Comparison of ENCODE assay signal across 22 cellular contexts in genomic region chr1:158943059-158943458, GRCh38. TPM values are rescaled to one million over a fixed set of nuclear protein-coding genes. Genes with fewer than 3 reads are reported as not detected.
DNase-seq lines count a peak whose midpoint lies in the region; ATAC-seq and TF ChIP-seq lines count a peak whose summit lies in the region.
"Had no signal": no experiment of that assay in that cellular context is flagged by ENCODE, and none has a peak within 500 bp of the region (broad histone marks: within the 10 kb centered on the region; RNA-seq: fewer than 3 reads in every experiment).

No MANE protein-coding gene starts in this region.

- H3K27ac Mint-ChIP-seq in activated T-helper 17 cell treated with anti-CD3 and anti-CD28 coated beads, Interleukin-2, amount 50 U/mL, for 72 hours, result peak overlapping the region; percentile 24
- no peak overlapping the region for H3K27ac Mint-ChIP-seq in stimulated activated naive CD8-positive, alpha-beta T cell treated with anti-CD3 and anti-CD28 coated beads, Interleukin-15, amount 100 ng/mL, for 72 hours

- no peak overlapping the region for H3K4me3 ChIP-seq in fibroblast of mammary gland (ENCODE audit: control insufficient read depth, low read depth, low read length)
- H3K4me3 ChIP-seq: A549; BLaER1 treated with 17β-estradiol and CSF1 and Interleukin-3, amounts not matched to agents 10 nM and 100 nM; GM12878; PC-9 had no signal

- H3K4me3 Mint-ChIP-seq in activated T-helper 17 cell treated with anti-CD3 and anti-CD28 coated beads, Interleukin-2, amount 50 U/mL, for 72 hours, result no peak overlapping the region
- H3K4me3 Mint-ChIP-seq in stimulated activated naive CD8-positive, alpha-beta T cell treated with anti-CD3 and anti-CD28 coated beads, Interleukin-15, amount 100 ng/mL, for 72 hours, result no peak overlapping the region

- no peak for ATAC-seq in activated T-helper 17 cell treated with anti-CD3 and anti-CD28 coated beads, Interleukin-2, amount 50 U/mL, for 72 hours (replicated peaks)
- ATAC-seq in stimulated activated naive CD8-positive, alpha-beta T cell treated with anti-CD3 and anti-CD28 coated beads, Interleukin-15, amount 100 ng/mL, for 72 hours, result no peak
- no peak for ATAC-seq in GM19467 (IDR thresholded peaks at IDR 0.05; ENCODE audit: unreplicated experiment)
- ATAC-seq: A549, GM12878, Right ventricle myocardium inferior had no signal

- peaks cover 99% of the 10 kb centered on the region for H3K36me3 Mint-ChIP-seq in activated T-helper 17 cell treated with anti-CD3 and anti-CD28 coated beads, Interleukin-2, amount 50 U/mL, for 72 hours (ENCODE audit: low read depth)

- peaks cover 14% of the 10 kb centered on the region for H3K4me1 Mint-ChIP-seq in activated T-helper 17 cell treated with anti-CD3 and anti-CD28 coated beads, Interleukin-2, amount 50 U/mL, for 72 hours
- H3K4me1 Mint-ChIP-seq in stimulated activated naive CD8-positive, alpha-beta T cell treated with anti-CD3 and anti-CD28 coated beads, Interleukin-15, amount 100 ng/mL, for 72 hours, result no peaks in the 10 kb centered on the region

- no peak for TF ChIP-seq CTCF in fibroblast of mammary gland (conservative IDR thresholded peaks at IDR 0.05; ENCODE audit: control insufficient read depth, insufficient read depth, low read depth, low read length)

- DNase-seq in EH (ENCODE audit: low read depth) (peak; percentile 9), HT1080 (ENCODE audit: low read depth) (peak; percentile 10), fibroblast of mammary gland (ENCODE audit: low read depth) (peak; percentile 14), NCI-H2196 treated with DMSO at 0.1 percent for 48 hours (lab: John Stamatoyannopoulos, UW; ENCODE audit: unreplicated experiment) (no peak), NCI-H524 (lab: John Stamatoyannopoulos, UW) (no peak)
- no peak for DNase-seq in stimulated activated naive CD8-positive, alpha-beta T cell treated with anti-CD3 and anti-CD28 coated beads, Interleukin-15, amount 100 ng/mL, for 72 hours
- DNase-seq: CD8-positive, alpha-beta memory T cell; DMS79; GDM1; NCI-H1048; NCI-H146; NCI-H2081; NCI-H510A; NCI-H82; PC-9 had no signal

- H3K9me3 Mint-ChIP-seq in activated T-helper 17 cell treated with anti-CD3 and anti-CD28 coated beads, Interleukin-2, amount 50 U/mL, for 72 hours, result no peaks in the 10 kb centered on the region
- H3K9me3 Mint-ChIP-seq in stimulated activated naive CD8-positive, alpha-beta T cell treated with anti-CD3 and anti-CD28 coated beads, Interleukin-15, amount 100 ng/mL, for 72 hours, result no peaks in the 10 kb centered on the region
- H3K9me3 Mint-ChIP-seq: CD8-positive, alpha-beta memory T cell had no signal

- H3K27me3 Mint-ChIP-seq in activated T-helper 17 cell treated with anti-CD3 and anti-CD28 coated beads, Interleukin-2, amount 50 U/mL, for 72 hours, result no peaks in the 10 kb centered on the region
- peaks cover 21% of the 10 kb centered on the region for H3K27me3 Mint-ChIP-seq in stimulated activated naive CD8-positive, alpha-beta T cell treated with anti-CD3 and anti-CD28 coated beads, Interleukin-15, amount 100 ng/mL, for 72 hours

RNA-seq across cellular contexts. Expression of gene PYHIN1, which starts 11.7 kb away (rescaled TPM):
- total RNA-seq in HT1080 (2014; rRNA removed; shearing (Covaris generic)), result 0.26 TPM in 1 of 2 replicates, not detected in the other
- polyA plus RNA-seq in HT1080 (2015; cell fraction: cytosol; rRNA removed), result 0.07 TPM in 1 of 2 replicates, not detected in the other
- polyA plus RNA-seq in HT1080 (2015; cell fraction: nucleus; rRNA removed), result 0.09 TPM in 1 of 2 replicates, not detected in the other
- total RNA-seq in activated T-helper 17 cell treated with anti-CD3 and anti-CD28 coated beads, Interleukin-2, amount 50 U/mL, for 72 hours, result 10 to 100 TPM; 19.6 to 27.8 TPM
- total RNA-seq: HT-29, PC-9 had no signal
- polyA plus RNA-seq: A549 had no signal

Comparison
In these comparisons a context has a peak if more than half of its experiments do, and no peak if none do; other contexts are left out.
1. DNase-seq: peak in EH (single experiment), HT1080 (single experiment) and fibroblast of mammary gland (single experiment); none in NCI-H2196 treated with DMSO at 0.1 percent for 48 hours (single experiment), NCI-H524 (0 of 2) and stimulated activated naive CD8-positive, alpha-beta T cell treated with anti-CD3 and anti-CD28 coated beads, Interleukin-15, amount 100 ng/mL, for 72 hours (0 of 2).
2. RNA of gene PYHIN1, which starts 11.7 kb away (total RNA-seq): 19.6 to 27.8 TPM in activated T-helper 17 cell treated with anti-CD3 and anti-CD28 coated beads, Interleukin-2, amount 50 U/mL, for 72 hours; 0.26 TPM in HT1080; every median in the first group is over 10 times any median in the second.